ENCODE assay signal across 8 cellular contexts in genomic region chr10:7818295-7819125, GRCh38. TPM values are rescaled to one million over a fixed set of nuclear protein-coding genes. Genes with fewer than 3 reads are reported as not detected.
DNase-seq lines count a peak whose midpoint lies in the region; ATAC-seq and TF ChIP-seq lines count a peak whose summit lies in the region.

Gene TAF3, plus strand, starts transcription at chr10:7818505. Its CDS starts 205 bp downstream, at chr10:7818710.

- 0 to 1% methylated on average over 70 to 77 of the region's 77 CpGs for WGBS in esophagus, 2 donors

- H3K9me2 ChIP-seq in PC-3 (replicated peaks; ENCODE audit: low read length): no peaks in the 10 kb centered on the region

- H3F3A ChIP-seq in PC-3 (ENCODE audit: low read length, unreplicated experiment): no peaks in the 10 kb centered on the region

- H2AFZ ChIP-seq in PC-3 (ENCODE audit: low read length): peak within 1 kb of the TSS; percentile 95

- CTCF ChIA-PET in PC-3 (lab: Charles Lee): interaction anchor here (1.4 kb wide), 1 partner anchor 31 kb away, joined by 5 read pairs; the partner anchor contains the start of genes ATP5F1C and KIN

- no peaks in the 10 kb centered on the region for H4K20me1 ChIP-seq in PC-3 (ENCODE audit: low read length)

- intact Hi-C loops in PC-3 (cut with micrococcal nuclease): loop anchor here (2.0 kb wide), 1 partner anchor 30 kb away; the partner anchor contains the start of gene ATP5F1C

- peak within 1 kb of the TSS; percentile 89 for H3K4me2 ChIP-seq in PC-3 (ENCODE audit: low read length)

- DNase-seq in DMS53 (lab: John Stamatoyannopoulos, UW) (peak; percentile 99), HuH-7 (ENCODE audit: low spot score) (peak; percentile 78), PC-3 (peak; percentile 83)
- peak; percentile 96 for DNase-seq in activated T-cell treated with anti-CD3 and anti-CD28 coated beads, Interleukin-2, amount 50 U/mL, for 1 hour
- peak; percentile 83 to 84 for DNase-seq in stimulated activated CD8-positive, alpha-beta memory T cell treated with anti-CD3 and anti-CD28 coated beads, Interleukin-4, amount 100 ng/mL, for 4 hours (ENCODE audit: low read depth in 2 of 2, low spot score in 1 of 2)

- H3K27ac ChIP-seq in PC-3 (ENCODE audit: low read length) (no peak within 1 kb of the TSS), esophagus (ENCODE audit: low read depth in 2 of 2, low read length in 1 of 2) (peak within 1 kb of the TSS; percentile 47 to 57)

- no TSS peak for BruUV-seq in PC-3 (replicated peaks; lab: Mats Ljungman, UMichigan)

- no peaks in the 10 kb centered on the region for H3K36me3 ChIP-seq in PC-3 (ENCODE audit: low read depth, low read length)
- H3K36me3 ChIP-seq in esophagus (ENCODE audit: control insufficient read depth in 2 of 2, insufficient read depth in 2 of 2, low read length in 1 of 2): no peaks in the 10 kb centered on the region
- H3K36me3 ChIP-seq in mucosa of stomach (ENCODE audit: control insufficient read depth, insufficient read depth, low read length): no peaks in the 10 kb centered on the region

- H3K4me3 ChIP-seq in PC-3 (ENCODE audit: low read length): peak within 1 kb of the TSS; percentile 86
- peak within 1 kb of the TSS; percentile 95 to 99 for H3K4me3 ChIP-seq in esophagus (ENCODE audit: low read depth in 1 of 2, low read length in 2 of 2)
- H3K4me3 ChIP-seq in mucosa of stomach (ENCODE audit: low read length): peak within 1 kb of the TSS; percentile 84

- ATAC-seq in GM21528 (IDR thresholded peaks at IDR 0.05; ENCODE audit: low FRiP score, unreplicated experiment) (peak; percentile 88), PC-3 (peak; percentile 71)

- H3K9me3 ChIP-seq in PC-3 (ENCODE audit: low read length) (no peaks in the 10 kb centered on the region), esophagus (ENCODE audit: control insufficient read depth in 2 of 2, insufficient read depth in 1 of 2, low read depth in 1 of 2, low read length in 1 of 2) (no peaks in the 10 kb centered on the region), mucosa of stomach (ENCODE audit: control insufficient read depth, low read length) (no peaks in the 10 kb centered on the region)

- peaks cover 8% of the 10 kb centered on the region; the same call in 1 of the 2 replicates for H3K4me1 ChIP-seq in PC-3 (ENCODE audit: insufficient read depth, low read length)
- H3K4me1 ChIP-seq in esophagus (ENCODE audit: control insufficient read depth in 2 of 2, insufficient read depth in 2 of 2, low read length in 1 of 2): peaks cover 0 to 2% of the 10 kb centered on the region in 2 donors
- no peaks in the 10 kb centered on the region for H3K4me1 ChIP-seq in mucosa of stomach (ENCODE audit: control insufficient read depth, insufficient read depth, low read length)

- H3K9ac ChIP-seq in PC-3 (ENCODE audit: low read length) (peak within 1 kb of the TSS; percentile 61), mucosa of stomach (ENCODE audit: low read length) (peak within 1 kb of the TSS; percentile 73)

- no peaks in the 10 kb centered on the region for H3K27me3 ChIP-seq in PC-3 (ENCODE audit: low read length)
- no peaks in the 10 kb centered on the region for H3K27me3 ChIP-seq in esophagus (ENCODE audit: control insufficient read depth in 1 of 2, insufficient read depth in 2 of 2, low read length in 2 of 2)
- H3K27me3 ChIP-seq in mucosa of stomach (ENCODE audit: control insufficient read depth, insufficient read depth, low read length): no peaks in the 10 kb centered on the region

- no peak for TF ChIP-seq CTCF in PC-3 (conservative IDR thresholded peaks at IDR 0.05; ENCODE audit: low read depth, low read length)

- peaks cover 22% of the 10 kb centered on the region for H3K79me2 ChIP-seq in PC-3 (ENCODE audit: low read length)

- POLR2A ChIA-PET in PC-3 (lab: Charles Lee; ENCODE audit: unreplicated experiment): interaction anchor here (0.6 to 0.7 kb wide), 2 partner anchors 62 to 584 kb away, joined by 3 to 8 read pairs; no protein-coding TSS in a partner anchor

RNA-seq across cellular contexts. Expression of gene TAF3, which starts in this region (rescaled TPM):
- total RNA-seq in PC-3 (2014; rRNA removed): 1.2 and 2.0 TPM in 2 replicates
- polyA plus RNA-seq in esophagus: 1 to 10 TPM; 1.6 to 1.9 TPM
